ENCODE assay signal across 21 cellular contexts in genomic region chr2:10282621-10283105, GRCh38. TPM values are rescaled to one million over a fixed set of nuclear protein-coding genes. Genes with fewer than 3 reads are reported as not detected.
DNase-seq lines count a peak whose midpoint lies in the region; ATAC-seq, FAIRE-seq and TF ChIP-seq lines count a peak whose summit lies in the region.
"Had no signal": no experiment of that assay in that cellular context is flagged by ENCODE, and none has a peak within 500 bp of the region (broad histone marks: within the 10 kb centered on the region; RNA-seq: fewer than 3 reads in every experiment).

No MANE protein-coding gene starts in this region.

- H3K27ac Mint-ChIP-seq in activated CD8-positive, alpha-beta T cell treated with anti-CD3 and anti-CD28 coated beads for 36 hours: no peak overlapping the region
- H3K27ac Mint-ChIP-seq: activated T-helper 17 cell treated with anti-CD3 and anti-CD28 coated beads, Interleukin-2, amount 50 U/mL, for 72 hours; T-helper 1 cell treated with Interleukin-12 subunit alpha and Interleukin-12 subunit beta and Interleukin-4 antibody, amounts not matched to agents 30 μg/mL and 1 μg/mL, for 36 hours; WTC11 had no signal

- no peak for TF ChIP-seq EP300 in upper lobe of left lung (IDR thresholded peaks at IDR 0.05)

- H3K27me3 Mint-ChIP-seq in activated CD8-positive, alpha-beta T cell treated with anti-CD3 and anti-CD28 coated beads for 36 hours: no peaks in the 10 kb centered on the region
- H3K27me3 Mint-ChIP-seq: activated T-helper 17 cell treated with anti-CD3 and anti-CD28 coated beads, Interleukin-2, amount 50 U/mL, for 72 hours; central memory CD8-positive, alpha-beta T cell had no signal

- POLR2A ChIA-PET in activated CD8-positive, alpha-beta T cell treated with anti-CD3 and anti-CD28 coated beads for 36 hours (lab: Charles Lee): no interaction called here

- no peak overlapping the region for H3K4me3 Mint-ChIP-seq in activated CD8-positive, alpha-beta T cell treated with anti-CD3 and anti-CD28 coated beads for 36 hours
- H3K4me3 Mint-ChIP-seq: activated T-helper 17 cell treated with anti-CD3 and anti-CD28 coated beads, Interleukin-2, amount 50 U/mL, for 72 hours; central memory CD8-positive, alpha-beta T cell; naive thymus-derived CD4-positive, alpha-beta T cell; T-helper 1 cell treated with Interleukin-12 subunit alpha and Interleukin-12 subunit beta and Interleukin-4 antibody, amounts not matched to agents 30 μg/mL and 1 μg/mL, for 36 hours; WTC11 had no signal

- peak in 2 of 3 donors; percentile 33 to 38 for DNase-seq in right cardiac atrium
- no peak for DNase-seq in left ventricle myocardium superior
- no peak for DNase-seq in adipocyte (ENCODE audit: low read depth)
- DNase-seq in kidney: peak; percentile 27
- no peak for DNase-seq in upper lobe of left lung
- no peak for DNase-seq in NAMALWA (ENCODE audit: low spot score)
- DNase-seq in activated CD8-positive, alpha-beta T cell treated with anti-CD3 and anti-CD28 coated beads for 36 hours: no peak
- no peak for DNase-seq in HUDEP-2 (lab: John Stamatoyannopoulos, UW; ENCODE audit: unreplicated experiment in 76 of 76)
- DNase-seq: left ventricle myocardium inferior; MM.1S; naive thymus-derived CD4-positive, alpha-beta T cell; NCI-H774 had no signal

- TF ChIP-seq CTCF in kidney (IDR thresholded peaks at IDR 0.05; ENCODE audit: borderline replicate concordance, extremely low read depth, insufficient read depth) (no peak), upper lobe of left lung (IDR thresholded peaks at IDR 0.05) (no peak)
- no peak for TF ChIP-seq CTCF in activated CD8-positive, alpha-beta T cell treated with anti-CD3 and anti-CD28 coated beads for 36 hours (IDR thresholded peaks at IDR 0.05)

- H3K9me3 ChIP-seq in right cardiac atrium (ENCODE audit: control insufficient read depth, low read length): no peaks in the 10 kb centered on the region
- no peaks in the 10 kb centered on the region for H3K9me3 ChIP-seq in adipocyte (ENCODE audit: control insufficient read depth, low read length)
- no peaks in the 10 kb centered on the region for H3K9me3 ChIP-seq in kidney (ENCODE audit: control insufficient read depth in 1 of 2, low read length in 2 of 2)
- H3K9me3 ChIP-seq in upper lobe of left lung: no peaks in the 10 kb centered on the region
- H3K9me3 ChIP-seq: Caco-2, left ventricle myocardium inferior, psoas muscle had no signal

- H3K27ac ChIP-seq in right cardiac atrium (ENCODE audit: low read length): no peak overlapping the region
- H3K27ac ChIP-seq in kidney (ENCODE audit: low read depth in 2 of 2, low read length in 2 of 2): no peak overlapping the region
- H3K27ac ChIP-seq in upper lobe of left lung: peak overlapping the region; percentile 34 to 76 (median 68)
- H3K27ac ChIP-seq: foreskin keratinocyte, left ventricle myocardium inferior, psoas muscle had no signal

- CTCF ChIA-PET in activated CD8-positive, alpha-beta T cell treated with anti-CD3 and anti-CD28 coated beads for 36 hours (lab: Charles Lee): no interaction called here

- ATAC-seq in right cardiac atrium (no peak), left ventricle myocardium superior (no peak), upper lobe of left lung (ENCODE audit: low FRiP score in 2 of 2) (no peak)
- ATAC-seq in activated CD8-positive, alpha-beta T cell treated with anti-CD3 and anti-CD28 coated beads for 36 hours: no peak
- ATAC-seq: WTC11 had no signal

- no peak for FAIRE-seq in kidney (lab: Jason Lieb, UNC)
- FAIRE-seq: G401.6, GM12891 had no signal

- intact Hi-C loops in right cardiac atrium (cut with DNase I) (no loop called here), left ventricle myocardium superior (cut with micrococcal nuclease) (no loop called here), kidney (cut with DNase I) (no loop called here)
- intact Hi-C loops in activated CD8-positive, alpha-beta T cell treated with anti-CD3 and anti-CD28 coated beads for 36 hours (cut with micrococcal nuclease): no loop called here

- no peaks in the 10 kb centered on the region for H3K9me3 Mint-ChIP-seq in activated CD8-positive, alpha-beta T cell treated with anti-CD3 and anti-CD28 coated beads for 36 hours
- H3K9me3 Mint-ChIP-seq: activated T-helper 17 cell treated with anti-CD3 and anti-CD28 coated beads, Interleukin-2, amount 50 U/mL, for 72 hours; central memory CD8-positive, alpha-beta T cell; T-helper 1 cell treated with Interleukin-12 subunit alpha and Interleukin-12 subunit beta and Interleukin-4 antibody, amounts not matched to agents 30 μg/mL and 1 μg/mL, for 36 hours; WTC11 had no signal

- 80% methylated on average over 6 of the region's 6 CpGs for WGBS in right cardiac atrium
- 74 to 82% methylated on average over 6 of the region's 6 CpGs for WGBS in upper lobe of left lung, 2 donors

- TF ChIP-seq POLR2A in upper lobe of left lung (IDR thresholded peaks at IDR 0.05): no peak

- H3K36me3 ChIP-seq in adipocyte (ENCODE audit: control insufficient read depth, insufficient read depth, low read length, severe bottlenecking): no peaks in the 10 kb centered on the region
- no peaks in the 10 kb centered on the region for H3K36me3 ChIP-seq in kidney (ENCODE audit: control insufficient read depth in 1 of 2, insufficient read depth in 2 of 2, low read length in 2 of 2)
- H3K36me3 ChIP-seq in upper lobe of left lung: no peaks in the 10 kb centered on the region
- H3K36me3 ChIP-seq: left ventricle myocardium inferior had no signal

- H3K4me3 ChIP-seq in right cardiac atrium (ENCODE audit: low read length) (no peak overlapping the region), adipocyte (ENCODE audit: low read length) (no peak overlapping the region), kidney (ENCODE audit: low read length in 2 of 2) (no peak overlapping the region), upper lobe of left lung (no peak overlapping the region)
- H3K4me3 ChIP-seq: left ventricle myocardium inferior, psoas muscle had no signal

- H3K4me1 ChIP-seq in right cardiac atrium (ENCODE audit: control insufficient read depth, insufficient read depth, low read length) (no peaks in the 10 kb centered on the region), adipocyte (ENCODE audit: control insufficient read depth, insufficient read depth, low read length) (peaks cover 39% of the 10 kb centered on the region), kidney (ENCODE audit: control insufficient read depth in 1 of 2, insufficient read depth in 1 of 2, low read depth in 1 of 2, low read length in 2 of 2) (peaks cover 4 to 20% of the 10 kb centered on the region in 2 donors), upper lobe of left lung (peaks cover 23 to 56% (median 43%) of the 10 kb centered on the region in 4 donors)

- H3K36me3 Mint-ChIP-seq in activated CD8-positive, alpha-beta T cell treated with anti-CD3 and anti-CD28 coated beads for 36 hours (ENCODE audit: low read depth): no peaks in the 10 kb centered on the region
- H3K36me3 Mint-ChIP-seq: naive thymus-derived CD4-positive, alpha-beta T cell; WTC11 had no signal

- H3K9ac ChIP-seq in adipocyte (ENCODE audit: low read length): peak overlapping the region; percentile 22
- H3K9ac ChIP-seq in kidney (ENCODE audit: low read length in 2 of 2): no peak overlapping the region

- no peaks in the 10 kb centered on the region for H3K27me3 ChIP-seq in right cardiac atrium (ENCODE audit: control insufficient read depth, insufficient read depth)
- no peaks in the 10 kb centered on the region for H3K27me3 ChIP-seq in adipocyte (replicated peaks; ENCODE audit: control insufficient read depth, insufficient read depth, low read length)
- H3K27me3 ChIP-seq in upper lobe of left lung: no peaks in the 10 kb centered on the region

- peaks cover 17% of the 10 kb centered on the region for H3K4me1 Mint-ChIP-seq in activated CD8-positive, alpha-beta T cell treated with anti-CD3 and anti-CD28 coated beads for 36 hours (ENCODE audit: low read depth)

RNA-seq across cellular contexts. Expression of gene HPCAL1, which starts 20.0 kb away (rescaled TPM):
- total RNA-seq in right cardiac atrium (10 to 100 TPM; 18.5 to 32.2 (median 24.2) TPM), left ventricle myocardium superior (40.5 TPM), kidney (47.3 TPM), upper lobe of left lung (100 to 1,000 TPM; 131 to 481 (median 261) TPM)
- polyA plus RNA-seq in right cardiac atrium (32.0 TPM), kidney (ENCODE audit: insufficient read depth, low read depth, low replicate concordance) (121 TPM)
- 100 to 1,000 TPM; 166 to 170 TPM for total RNA-seq in activated CD8-positive, alpha-beta T cell treated with anti-CD3 and anti-CD28 coated beads for 36 hours

Comparison
In these comparisons a context has a peak if more than half of its experiments do, and no peak if none do; other contexts are left out.
1. DNase-seq: peak in right cardiac atrium (2 of 3) and kidney (single experiment); none in left ventricle myocardium superior (single experiment), adipocyte (single experiment), upper lobe of left lung (0 of 2), NAMALWA (single experiment), activated CD8-positive, alpha-beta T cell treated with anti-CD3 and anti-CD28 coated beads for 36 hours (single experiment) and HUDEP-2 (0 of 76).
2. H3K27ac ChIP-seq: peak in upper lobe of left lung (4 of 4); none in right cardiac atrium (single experiment) and kidney (0 of 2).